In the genomic region with DNA sequence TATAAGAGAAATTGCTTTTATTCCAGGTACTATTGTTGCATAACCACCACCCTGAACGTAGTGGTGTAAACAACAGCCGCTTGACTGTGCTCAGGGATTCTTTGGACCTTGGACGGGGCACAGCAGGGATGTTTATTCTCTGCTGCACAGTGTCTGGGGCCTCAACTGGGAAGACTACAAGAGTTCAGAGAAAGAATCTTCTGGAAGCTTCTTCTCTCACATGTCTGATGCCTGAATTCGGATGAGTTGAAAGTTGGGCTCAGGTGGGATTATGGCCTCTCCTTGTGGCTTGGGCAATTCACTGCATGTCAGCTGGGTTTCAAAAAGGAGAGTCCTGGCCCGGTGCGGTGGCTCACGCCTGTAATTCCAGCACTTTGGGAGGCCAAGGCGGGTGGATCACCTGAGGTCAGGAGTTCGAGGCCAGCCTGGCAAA, we compare ENCODE assay signal across 1 cellular context.
A peak's percentile ranks its signal among the peaks of the same experiment; 100 is the strongest.
TF ChIP-seq lines count a peak whose summit lies in the region.

No MANE protein-coding gene starts in this region.

TF ChIP-seq in K562, 482 proteins besides CTCF, POLR2A, EP300 and RAD21 (continued from another document):
- TF ChIP-seq ARID2 (IDR thresholded peaks at IDR 0.05): 0 out of 2 replicates have a peak, but pooled peaks have one; percentile 23
